Comparison of ENCODE assay signal across 9 cellular contexts in genomic region chr2:174344716-174345472, GRCh38. TPM values are rescaled to one million over a fixed set of nuclear protein-coding genes. Genes with fewer than 3 reads are reported as not detected.
DNase-seq lines count a peak whose midpoint lies in the region; ATAC-seq, FAIRE-seq and TF ChIP-seq lines count a peak whose summit lies in the region.
"Had no signal": no experiment of that assay in that cellular context is flagged by ENCODE, and none has a peak within 500 bp of the region (broad histone marks: within the 10 kb centered on the region; RNA-seq: fewer than 3 reads in every experiment).

No MANE protein-coding gene starts in this region.

- no peak overlapping the region for H3K27ac ChIP-seq in small intestine (ENCODE audit: low read depth in 1 of 2, low read length in 1 of 2)
- no peak overlapping the region for H3K27ac ChIP-seq in sigmoid colon

- DNase-seq in activated CD4-positive, CD25-positive, alpha-beta regulatory T cell (lab: John Stamatoyannopoulos, UW), result no peak
- DNase-seq in NCI-H2227 (lab: John Stamatoyannopoulos, UW; ENCODE audit: unreplicated experiment) (peak; percentile 78), chondrocyte (ENCODE audit: low spot score) (no peak), small intestine (peak; percentile 69), sigmoid colon (no peak), iPS-NIHi7 (ENCODE audit: extremely low spot score) (no peak)
- DNase-seq in activated naive CD4-positive, alpha-beta T cell (lab: John Stamatoyannopoulos, UW), result no peak
- DNase-seq: activated T-cell treated with anti-CD3 and anti-CD28 coated beads, Interleukin-2, amount 50 U/mL, for 4 hours had no signal

- H3K4me3 ChIP-seq in small intestine (ENCODE audit: low read depth in 1 of 2, low read length in 2 of 2), result no peak overlapping the region
- H3K4me3 ChIP-seq in sigmoid colon, result no peak overlapping the region

- H3K27me3 ChIP-seq in small intestine (ENCODE audit: control insufficient read depth in 2 of 2, insufficient read depth in 2 of 2, low read length in 2 of 2), result peaks cover 9 to 32% of the 10 kb centered on the region in 2 donors
- H3K27me3 ChIP-seq in sigmoid colon, result peaks cover 42 to 63% (median 50%) of the 10 kb centered on the region in 3 donors

- peak; percentile 39 to 46 for ATAC-seq in activated CD4-positive, CD25-positive, alpha-beta regulatory T cell treated with anti-CD3 and anti-CD28 coated beads, Interleukin-2, amount 50 U/mL, for 24 hours

- H3K4me3 Mint-ChIP-seq in chondrocyte (ENCODE audit: unreplicated experiment), result no peak overlapping the region
- H3K4me3 Mint-ChIP-seq: activated T-cell treated with anti-CD3 and anti-CD28 coated beads, Interleukin-2, amount 50 U/mL, for 4 hours had no signal

- peaks cover 26% of the 10 kb centered on the region for H3K4me1 Mint-ChIP-seq in chondrocyte (ENCODE audit: low read depth)

- H3K36me3 ChIP-seq in small intestine (ENCODE audit: control insufficient read depth in 2 of 2, insufficient read depth in 2 of 2, low read length in 2 of 2) (peaks cover 5 to 7% of the 10 kb centered on the region in 2 donors), sigmoid colon (peaks cover 4 to 24% (median 9%) of the 10 kb centered on the region in 4 donors)

- no peak for TF ChIP-seq POLR2A in sigmoid colon (IDR thresholded peaks at IDR 0.05)

- no peaks in the 10 kb centered on the region for H3K9me3 ChIP-seq in small intestine (ENCODE audit: control insufficient read depth, low read depth)
- H3K9me3 ChIP-seq in sigmoid colon, result no peaks in the 10 kb centered on the region

- FAIRE-seq in small intestine (lab: Jason Lieb, UNC), result no peak

- peaks cover 40% of the 10 kb centered on the region for H3K27me3 Mint-ChIP-seq in chondrocyte (ENCODE audit: low read depth)

- intact Hi-C loops in sigmoid colon (cut with DNase I), result loop anchor here (5.0 kb wide), 1 partner anchor 188 kb away; no protein-coding TSS in a partner anchor

- no peak overlapping the region for H3K27ac Mint-ChIP-seq in chondrocyte (ENCODE audit: unreplicated experiment)

- TF ChIP-seq CTCF in chondrocyte (IDR thresholded peaks at IDR 0.05) (peak; percentile 79), sigmoid colon (IDR thresholded peaks at IDR 0.05) (peak in 1 of 4 experiments; percentile 10)

- H3K4me1 ChIP-seq in small intestine (ENCODE audit: control insufficient read depth in 2 of 2, insufficient read depth in 1 of 2, low read depth in 1 of 2, low read length in 1 of 2) (peaks cover 0 to 7% of the 10 kb centered on the region in 2 donors), sigmoid colon (peaks cover 0 to 36% (median 32%) of the 10 kb centered on the region in 4 donors)

- no peak for TF ChIP-seq EP300 in sigmoid colon (IDR thresholded peaks at IDR 0.05)

- H3K36me3 Mint-ChIP-seq in chondrocyte (ENCODE audit: low read depth), result peaks cover 19% of the 10 kb centered on the region

- WGBS in small intestine, 3 donors, result 14 to 31% (median 19%) methylated on average over 14 of the region's 14 CpGs
- 20 to 32% methylated on average over 14 of the region's 14 CpGs for WGBS in sigmoid colon, 2 donors

- no peaks in the 10 kb centered on the region for H3K9me3 Mint-ChIP-seq in chondrocyte (ENCODE audit: low read depth)
- H3K9me3 Mint-ChIP-seq: activated T-cell treated with anti-CD3 and anti-CD28 coated beads, Interleukin-2, amount 50 U/mL, for 4 hours had no signal

RNA-seq across cellular contexts. Expression of gene SP9, which starts 10.1 kb away (rescaled TPM):
- total RNA-seq in chondrocyte, result not detected in 3 replicates
- not detected for polyA plus RNA-seq in small intestine
- not detected for total RNA-seq in sigmoid colon
- polyA plus RNA-seq in sigmoid colon, result not detected
- total RNA-seq: activated T-cell treated with anti-CD3 and anti-CD28 coated beads, Interleukin-2, amount 50 U/mL, for 4 hours had no signal

RNA-seq across cellular contexts. Expression of gene SCRN3, which starts 50.6 kb away (rescaled TPM):
- 23.7 to 35.8 TPM (median 26.7 TPM) in 3 replicates for total RNA-seq in chondrocyte
- polyA plus RNA-seq in small intestine, result 10 to 100 TPM; 11.1 to 33.3 (median 15.2) TPM
- 10 to 100 TPM; 13.7 to 25.0 (median 15.4) TPM for total RNA-seq in sigmoid colon
- 10 to 100 TPM in 2 of 3 donors, 1 to 10 TPM in 1; 9.6 to 31.0 (median 15.3) TPM for polyA plus RNA-seq in sigmoid colon

Comparison
In these comparisons a context has a peak if more than half of its experiments do, and no peak if none do; other contexts are left out.
1. DNase-seq: peak in NCI-H2227 (single experiment) and small intestine (single experiment); none in activated CD4-positive, CD25-positive, alpha-beta regulatory T cell (0 of 4), chondrocyte (single experiment), sigmoid colon (single experiment), activated naive CD4-positive, alpha-beta T cell (0 of 4) and iPS-NIHi7 (single experiment).